In genomic region chr6:90074161-90074560, GRCh38 we compare ENCODE assay signal across 13 cellular contexts.
DNase-seq lines count a peak whose midpoint lies in the region; ATAC-seq, FAIRE-seq and TF ChIP-seq lines count a peak whose summit lies in the region.
"Had no signal": no experiment of that assay in that cellular context is flagged by ENCODE, and none has a peak within 500 bp of the region (broad histone marks: within the 10 kb centered on the region; RNA-seq: fewer than 3 reads in every experiment).

No MANE protein-coding gene starts in this region.

- no peaks in the 10 kb centered on the region for H3K9me3 Mint-ChIP-seq in activated naive CD8-positive, alpha-beta T cell treated with anti-CD3 and anti-CD28 coated beads, Interleukin-2, amount 10 ng/mL, durations not matched to agents 7 days and 5 days

- H3K27ac Mint-ChIP-seq in activated naive CD8-positive, alpha-beta T cell treated with anti-CD3 and anti-CD28 coated beads, Interleukin-2, amount 10 ng/mL, durations not matched to agents 7 days and 5 days, result peak overlapping the region; percentile 62

- no peak for TF ChIP-seq RAD21 in HepG2 (CRISPR knock-in tag; IDR thresholded peaks at IDR 0.05)

- H3K4me1 ChIP-seq in HepG2 (ENCODE audit: insufficient read depth, low read length) (no peaks in the 10 kb centered on the region), right lobe of liver (no peaks in the 10 kb centered on the region)

- no peaks in the 10 kb centered on the region for H3K79me2 ChIP-seq in HepG2 (ENCODE audit: insufficient read depth, low read length)

- TF ChIP-seq EP300 in HepG2 (IDR thresholded peaks at IDR 0.05; ENCODE audit: low read depth in 2 of 2, low read length in 2 of 2) (no peak), HepG2 (CRISPR knock-in tag; IDR thresholded peaks at IDR 0.05; ENCODE audit: borderline replicate concordance) (no peak)

- peaks cover 70% of the 10 kb centered on the region for H3K36me3 Mint-ChIP-seq in activated naive CD8-positive, alpha-beta T cell treated with anti-CD3 and anti-CD28 coated beads, Interleukin-2, amount 10 ng/mL, durations not matched to agents 7 days and 5 days

- H3K9me3 ChIP-seq in HepG2 (ENCODE audit: low read length), result no peaks in the 10 kb centered on the region
- H3K9me3 ChIP-seq in right lobe of liver, result no peaks in the 10 kb centered on the region

- WGBS in HepG2 (ENCODE audit: low lambda C conversion rate), result 28% methylated on average over 3 of the region's 3 CpGs
- WGBS in right lobe of liver (ENCODE audit: insufficient coverage, low coverage, low lambda C conversion rate, missing lambda C conversion rate), result 92% methylated on average over 3 of the region's 3 CpGs

- no peak overlapping the region for H2AFZ ChIP-seq in HepG2 (ENCODE audit: low read length)

- H3K36me3 ChIP-seq in HepG2 (replicated peaks in 1 of 2; ENCODE audit: control insufficient read depth in 1 of 2, insufficient read depth in 2 of 2, low read length in 2 of 2) (no peaks in the 10 kb centered on the region), right lobe of liver (no peaks in the 10 kb centered on the region)

- intact Hi-C loops in HepG2 (cut with micrococcal nuclease; ENCODE audit: unreplicated experiment), result no loop called here
- intact Hi-C loops in right lobe of liver (cut with DNase I), result no loop called here

- H3K4me2 ChIP-seq in HepG2 (ENCODE audit: low read depth, low read length), result no peak overlapping the region

- no TSS peak for BruUV-seq in HepG2 (replicated peaks; lab: Mats Ljungman, UMichigan)

- no peaks in the 10 kb centered on the region for H4K20me1 ChIP-seq in HepG2 (ENCODE audit: insufficient read depth, low read length)

- H3K27me3 ChIP-seq in HepG2 (ENCODE audit: control insufficient read depth in 1 of 2, insufficient read depth in 2 of 2, low read length in 2 of 2), result peaks cover 0 to 27% of the 10 kb centered on the region in 2 experiments; a peak in 2 of 5 replicates
- no peaks in the 10 kb centered on the region for H3K27me3 ChIP-seq in right lobe of liver

- no peak for FAIRE-seq in HepG2 (lab: Jason Lieb, UNC)
- FAIRE-seq: H1 had no signal

- POLR2A ChIA-PET in HepG2 (lab: Yijun Ruan, JAX), result no interaction called here
- POLR2A ChIA-PET in activated naive CD8-positive, alpha-beta T cell treated with anti-CD3 and anti-CD28 coated beads, Interleukin-2, amount 10 ng/mL, durations not matched to agents 7 days and 5 days (lab: Charles Lee), result no interaction called here

- peaks cover 87% of the 10 kb centered on the region for H3K4me1 Mint-ChIP-seq in activated naive CD8-positive, alpha-beta T cell treated with anti-CD3 and anti-CD28 coated beads, Interleukin-2, amount 10 ng/mL, durations not matched to agents 7 days and 5 days

- in situ Hi-C loops in HepG2 (cut with HindIII; ENCODE audit: extremely low pct_ligation_motif_present, low pct_unique_long_range_greater_than_20kb), result no loop called here

- no peak overlapping the region for H3K9ac ChIP-seq in HepG2 (ENCODE audit: insufficient read depth, low read depth, low read length)

- ATAC-seq in HepG2 (no peak), right lobe of liver (no peak), GM18861 (IDR thresholded peaks at IDR 0.05; ENCODE audit: unreplicated experiment) (no peak), HG02970 (IDR thresholded peaks at IDR 0.05; ENCODE audit: low FRiP score, unreplicated experiment) (no peak)
- no peak for ATAC-seq in activated naive CD8-positive, alpha-beta T cell treated with anti-CD3 and anti-CD28 coated beads, Interleukin-2, amount 10 ng/mL, durations not matched to agents 7 days and 5 days (ENCODE audit: low read depth)

- no peak overlapping the region for H3K27ac ChIP-seq in HepG2 (ENCODE audit: extremely low read length, insufficient read depth, low read length)
- H3K27ac ChIP-seq in right lobe of liver, result no peak overlapping the region

- H3K4me3 ChIP-seq in HepG2 (replicated peaks in 1 of 3; ENCODE audit: insufficient read depth in 1 of 3, low read depth in 2 of 3, low read length in 3 of 3), result no peak overlapping the region
- no peak overlapping the region for H3K4me3 ChIP-seq in right lobe of liver

- peak; percentile 15 for DNase-seq in HepG2 (ENCODE audit: low spot score)
- no peak for DNase-seq in right lobe of liver
- no peak for DNase-seq in activated naive CD8-positive, alpha-beta T cell treated with anti-CD3 and anti-CD28 coated beads, Interleukin-2, amount 10 ng/mL, durations not matched to agents 7 days and 5 days
- DNase-seq in medulla oblongata (ENCODE audit: extremely low spot score), result peak; percentile 82
- DNase-seq in GM10266 (ENCODE audit: extremely low spot score), result no peak
- DNase-seq in mesenteric fat pad (ENCODE audit: low spot score), result no peak
- DNase-seq: activated CD4-positive, alpha-beta T cell treated with anti-CD3 and anti-CD28 coated beads for 48 hours; AML-193; mesendoderm; NCI-H2081 had no signal

- no peaks in the 10 kb centered on the region for H3K27me3 Mint-ChIP-seq in activated naive CD8-positive, alpha-beta T cell treated with anti-CD3 and anti-CD28 coated beads, Interleukin-2, amount 10 ng/mL, durations not matched to agents 7 days and 5 days

- peak overlapping the region; percentile 76 for H3K4me3 Mint-ChIP-seq in activated naive CD8-positive, alpha-beta T cell treated with anti-CD3 and anti-CD28 coated beads, Interleukin-2, amount 10 ng/mL, durations not matched to agents 7 days and 5 days

- CTCF ChIA-PET in HepG2 (lab: Yijun Ruan, JAX; ENCODE audit: low intra/inter-chr PET ratio, low total read pairs), result no interaction called here

- TF ChIP-seq POLR2A in HepG2 (IDR thresholded peaks at IDR 0.05; ENCODE audit: insufficient read depth in 1 of 2, low read depth in 2 of 2, low read length in 2 of 2) (no peak), right lobe of liver (IDR thresholded peaks at IDR 0.05) (no peak)

- TF ChIP-seq CTCF in HepG2 (CRISPR knock-in tag; IDR thresholded peaks at IDR 0.05) (no peak), right lobe of liver (IDR thresholded peaks at IDR 0.05) (no peak), GM10266 (IDR thresholded peaks at IDR 0.05; ENCODE audit: control insufficient read depth, insufficient read depth, low read depth, missing control alignments) (no peak)

TF ChIP-seq in HepG2, 621 proteins besides CTCF, POLR2A, EP300 and RAD21:
- TF ChIP-seq SOX13 (IDR thresholded peaks at IDR 0.05) (no peak), SOX13 (CRISPR knock-in tag; conservative IDR thresholded peaks at IDR 0.05 in 1 of 2, IDR thresholded peaks at IDR 0.05 in 1 of 2) (peak in 1 of 2 experiments; percentile 31; a peak in 1 of 4 replicates), JUN (CRISPR knock-in tag; IDR thresholded peaks at IDR 0.05) (no peak), SOX5 (CRISPR knock-in tag; IDR thresholded peaks at IDR 0.05; ENCODE audit: borderline replicate concordance) (peak; percentile 11; the same call in 1 of the 2 replicates)

Comparison
In these comparisons a context has a peak if more than half of its experiments do, and no peak if none do; other contexts are left out.
1. DNase-seq: peak in HepG2 (single experiment) and medulla oblongata (single experiment); none in right lobe of liver (0 of 3), activated naive CD8-positive, alpha-beta T cell treated with anti-CD3 and anti-CD28 coated beads, Interleukin-2, amount 10 ng/mL, durations not matched to agents 7 days and 5 days (single experiment), GM10266 (single experiment) and mesenteric fat pad (single experiment).